Comparison of ENCODE assay signal across 9 cellular contexts in genomic region chr9:130186839-130187522, GRCh38. TPM values are rescaled to one million over a fixed set of nuclear protein-coding genes. Genes with fewer than 3 reads are reported as not detected.
A peak's percentile ranks its signal among the peaks of the same experiment; 100 is the strongest.
DNase-seq lines count a peak whose midpoint lies in the region; ATAC-seq, FAIRE-seq and TF ChIP-seq lines count a peak whose summit lies in the region.
"Had no signal": no experiment of that assay in that cellular context is flagged by ENCODE, and none has a peak within 500 bp of the region (broad histone marks: within the 10 kb centered on the region; RNA-seq: fewer than 3 reads in every experiment).

No MANE protein-coding gene starts in this region.

- no TSS peak for BruUV-seq in HCT116 (replicated peaks; lab: Mats Ljungman, UMichigan)

- H3K4me1 ChIP-seq in HCT116 (ENCODE audit: control insufficient read depth in 1 of 2, insufficient read depth in 2 of 2, low read length in 2 of 2) (peaks cover 24 to 61% of the 10 kb centered on the region in 2 experiments), rectal smooth muscle tissue (ENCODE audit: control insufficient read depth, insufficient read depth, low read length) (peaks cover 67% of the 10 kb centered on the region)

- no peaks in the 10 kb centered on the region for H3K27me3 ChIP-seq in HCT116 (ENCODE audit: insufficient read depth, low read length)
- H3K27me3 ChIP-seq in rectal smooth muscle tissue (ENCODE audit: control insufficient read depth, insufficient read depth, low read length), result no peaks in the 10 kb centered on the region

- H3K4me2 ChIP-seq in HCT116 (ENCODE audit: low read length), result peak overlapping the region; percentile 86

- TF ChIP-seq RAD21 in HCT116 (IDR thresholded peaks at IDR 0.05; ENCODE audit: low read depth), result no peak

- H3K9ac ChIP-seq in HCT116 (ENCODE audit: low read length) (peak overlapping the region; percentile 56), rectal smooth muscle tissue (ENCODE audit: low read length) (peak overlapping the region; percentile 25)

- H4K20me1 ChIP-seq in HCT116 (ENCODE audit: insufficient read depth), result peaks cover 9% of the 10 kb centered on the region; the same call in 1 of the 2 replicates

- peaks cover 96% of the 10 kb centered on the region for H3K79me2 ChIP-seq in HCT116 (ENCODE audit: insufficient read depth, low read length)

- RAD21 ChIA-PET in HCT116 (lab: Charles Lee; ENCODE audit: low non-redundant PET in 1 of 2, low total read pairs in 2 of 2, uncharacterized antibody in 2 of 2, unreplicated experiment in 2 of 2), result no interaction called here

- ATAC-seq in HCT116, result peak; percentile 98
- no peak for ATAC-seq in HG02852 (IDR thresholded peaks at IDR 0.05; ENCODE audit: unreplicated experiment)

- H3K4me3 ChIP-seq in HCT116 (replicated peaks in 1 of 2; ENCODE audit: low read depth in 1 of 2, low read length in 2 of 2) (peak overlapping the region; percentile 53 to 56), fibroblast of mammary gland (ENCODE audit: control insufficient read depth, low read depth, low read length) (no peak overlapping the region), rectal smooth muscle tissue (ENCODE audit: low read length) (peak overlapping the region; percentile 57)
- H3K4me3 ChIP-seq: SK-N-MC had no signal

- DNase-seq in HCT116 (ENCODE audit: low read depth, low spot score) (peak; percentile 71), RCC 7860 (ENCODE audit: low spot score) (peak; percentile 82), fibroblast of mammary gland (ENCODE audit: low read depth) (peak; percentile 52), medulla oblongata (ENCODE audit: extremely low spot score) (no peak), NCI-H1417 (lab: John Stamatoyannopoulos, UW) (no peak)
- no peak for DNase-seq in central memory CD4-positive, alpha-beta T cell

- no peaks in the 10 kb centered on the region for H3K9me2 ChIP-seq in HCT116 (ENCODE audit: insufficient read depth)

- POLR2A ChIA-PET in HCT116 (lab: Charles Lee), result interaction anchor here (0.9 kb wide), 1 partner anchor 37 kb away, joined by 3 read pairs; no protein-coding TSS in a partner anchor

- TF ChIP-seq POLR2A in HCT116 (IDR thresholded peaks at IDR 0.05; ENCODE audit: borderline replicate concordance, extremely low read depth, insufficient read depth, insufficient read length), result no peak

- no peak overlapping the region for H2AFZ ChIP-seq in HCT116 (ENCODE audit: low read depth, low read length, poor library complexity, severe bottlenecking)

- intact Hi-C loops in HCT116 (cut with micrococcal nuclease), result no loop called here

- peak; percentile 82 for FAIRE-seq in RCC 7860 (lab: Jason Lieb, UNC)

- no peaks in the 10 kb centered on the region for H3K36me3 ChIP-seq in HCT116 (ENCODE audit: control insufficient read depth in 1 of 2, insufficient read depth in 2 of 2, low read length in 2 of 2)
- no peaks in the 10 kb centered on the region for H3K36me3 ChIP-seq in rectal smooth muscle tissue (ENCODE audit: control insufficient read depth, insufficient read depth, low read length)

- peak overlapping the region; percentile 75 for H3K27ac ChIP-seq in HCT116 (ENCODE audit: low read depth, low read length)
- H3K27ac ChIP-seq in rectal smooth muscle tissue (ENCODE audit: low read depth, low read length), result peak overlapping the region; percentile 97
- H3K27ac ChIP-seq: SK-N-MC had no signal

- TF ChIP-seq CTCF in HCT116 (IDR thresholded peaks at IDR 0.05 in 2 of 3, conservative IDR thresholded peaks at IDR 0.05 in 1 of 3; ENCODE audit: borderline replicate concordance in 1 of 3, insufficient read depth in 1 of 3, low read depth in 2 of 3, low read length in 2 of 3), result no peak; a peak in 1 of 6 replicates
- TF ChIP-seq CTCF in fibroblast of mammary gland (conservative IDR thresholded peaks at IDR 0.05; ENCODE audit: control insufficient read depth, insufficient read depth, low read depth, low read length), result no peak

- no peaks in the 10 kb centered on the region for H3K9me3 ChIP-seq in HCT116 (ENCODE audit: control insufficient read depth in 1 of 2, insufficient read depth in 1 of 2, low read depth in 1 of 2, low read length in 2 of 2)

- CTCF ChIA-PET in HCT116 (lab: Charles Lee), result no interaction called here

TF ChIP-seq in HCT116, 20 proteins besides CTCF, POLR2A, EP300 and RAD21:
- TF ChIP-seq JUND (IDR thresholded peaks at IDR 0.05), result peak; percentile 82
- TF ChIP-seq POLR2AphosphoS5 (IDR thresholded peaks at IDR 0.05; ENCODE audit: low read depth, low read length), result peak; percentile 62
- TF ChIP-seq ZNF274 (IDR thresholded peaks at IDR 0.05; ENCODE audit: low read depth, low read length), result no peak
- TF ChIP-seq YY1 (IDR thresholded peaks at IDR 0.05; ENCODE audit: extremely low read depth, insufficient replicate concordance, low read depth, low read length), result peak; percentile 17
- TF ChIP-seq FOSL1 (IDR thresholded peaks at IDR 0.05; ENCODE audit: low read depth), result peak; percentile 79
- TF ChIP-seq EZH2phosphoT487 (IDR thresholded peaks at IDR 0.05; ENCODE audit: borderline replicate concordance), result no peak
- peak; percentile 68; the same call in 1 of the 2 replicates for TF ChIP-seq MAX (IDR thresholded peaks at IDR 0.05)
- TF ChIP-seq CBX3 (IDR thresholded peaks at IDR 0.05; ENCODE audit: low read depth), result no peak

RNA-seq across cellular contexts. Expression of gene NCS1, which starts 14.8 kb away (rescaled TPM):
- total RNA-seq in HCT116 (2021; ENCODE audit: unreplicated experiment), result 68.7 TPM
- polyA plus RNA-seq in HCT116 (2012), result 26.6 and 30.0 TPM in 2 replicates

Comparison
In these comparisons a context has a peak if more than half of its experiments do, and no peak if none do; other contexts are left out.
1. DNase-seq: peak in HCT116 (single experiment), RCC 7860 (single experiment) and fibroblast of mammary gland (single experiment); none in medulla oblongata (single experiment), NCI-H1417 (0 of 3) and central memory CD4-positive, alpha-beta T cell (single experiment).